Comparison of ENCODE assay signal across 8 cellular contexts in genomic region chr6:79078057-79078969, GRCh38. TPM values are rescaled to one million over a fixed set of nuclear protein-coding genes. Genes with fewer than 3 reads are reported as not detected.
DNase-seq lines count a peak whose midpoint lies in the region; ATAC-seq, FAIRE-seq and TF ChIP-seq lines count a peak whose summit lies in the region.

Gene PHIP, minus strand, starts transcription at chr6:79078254. Its CDS starts 186 bp downstream, at chr6:79078068.

- peak within 1 kb of the TSS; percentile 95 for H3K56ac ChIP-seq in H1 (replicated peaks; ENCODE audit: insufficient read length, low read depth, low read length)
- H3K56ac ChIP-seq in mesendoderm (ENCODE audit: low read length): peak within 1 kb of the TSS; percentile 100

- H2BK120ac ChIP-seq in H1 (replicated peaks; ENCODE audit: low read depth, low read length): peak within 1 kb of the TSS; percentile 89
- H2BK120ac ChIP-seq in mesendoderm (ENCODE audit: low read depth, low read length): peak within 1 kb of the TSS; percentile 98

- H4K5ac ChIP-seq in H1 (ENCODE audit: insufficient read length, low read depth, low read length) (peak within 1 kb of the TSS; percentile 99), mesendoderm (ENCODE audit: low read length) (no peak within 1 kb of the TSS)

- H3K23ac ChIP-seq in H1 (ENCODE audit: insufficient read length): no peak within 1 kb of the TSS
- peak within 1 kb of the TSS; percentile 51 for H3K23ac ChIP-seq in mesendoderm (ENCODE audit: low read length)

- H3K4me1 ChIP-seq in Caco-2 (no peaks in the 10 kb centered on the region; the same call in 1 of the 2 replicates), H1 (replicated peaks in 1 of 4; ENCODE audit: control insufficient read depth in 3 of 4, insufficient read depth in 4 of 4, low read length in 3 of 4) (peaks cover 0 to 12% (median 0%) of the 10 kb centered on the region in 4 experiments; a peak in 1 of 7 replicates), mesendoderm (ENCODE audit: control insufficient read depth, low read depth, low read length) (no peaks in the 10 kb centered on the region)

- CTCF ChIA-PET in Caco-2 (lab: Charles Lee): interaction anchor here (0.6 kb wide), 1 partner anchor 392 kb away, joined by 3 read pairs; no protein-coding TSS in a partner anchor
- CTCF ChIA-PET in H1 (lab: Charles Lee; ENCODE audit: partially characterized antibody): interaction anchor here (0.6 to 3.1 kb wide), 2 partner anchors 13 to 636 kb away, joined by 4 to 9 read pairs; no protein-coding TSS in a partner anchor

- H3K79me1 ChIP-seq in H1 (ENCODE audit: low read depth, low read length) (no peaks in the 10 kb centered on the region), mesendoderm (ENCODE audit: low read length) (no peaks in the 10 kb centered on the region)

- H3K4me2 ChIP-seq in H1 (ENCODE audit: insufficient read depth in 1 of 2, low read depth in 2 of 2, low read length in 2 of 2): peak within 1 kb of the TSS; percentile 80 to 95
- H3K4me2 ChIP-seq in mesendoderm (ENCODE audit: low read length): peak within 1 kb of the TSS; percentile 98

- peak within 1 kb of the TSS; percentile 97 for H4K91ac ChIP-seq in H1 (replicated peaks; ENCODE audit: insufficient read length, low read length)

- H3K27me3 ChIP-seq in Caco-2 (replicated peaks; ENCODE audit: control insufficient read depth, insufficient read depth, low read length) (no peaks in the 10 kb centered on the region), H1 (replicated peaks in 1 of 4; ENCODE audit: control insufficient read depth in 3 of 4, extremely low read depth in 1 of 4, insufficient read depth in 3 of 4, low read length in 3 of 4) (peaks cover 0 to 1% (median 0%) of the 10 kb centered on the region in 4 experiments; a peak in 1 of 7 replicates), mesendoderm (ENCODE audit: insufficient read depth, low read length, poor library complexity) (no peaks in the 10 kb centered on the region)

- H3K4ac ChIP-seq in H1 (replicated peaks; ENCODE audit: insufficient read length, low read depth, low read length) (peak within 1 kb of the TSS; percentile 91), mesendoderm (ENCODE audit: low read depth, low read length) (peak within 1 kb of the TSS; percentile 99)

- peak; percentile 84 to 89 for TF ChIP-seq POLR2A in H1 (IDR thresholded peaks at IDR 0.05; ENCODE audit: control extremely low read depth in 1 of 2, low read depth in 2 of 2, low read length in 2 of 2)

- 0 out of 2 replicates have a peak within 1 kb of the TSS, but pooled peaks have one; percentile 65 for H2AK5ac ChIP-seq in H1 (ENCODE audit: low read depth, low read length)
- H2AK5ac ChIP-seq in mesendoderm (ENCODE audit: low read length): no peak within 1 kb of the TSS

- H4K20me1 ChIP-seq in H1 (replicated peaks in 1 of 2; ENCODE audit: control insufficient read depth in 1 of 2, insufficient read depth in 2 of 2, low read length in 2 of 2): peaks cover 2 to 5% of the 10 kb centered on the region in 2 experiments

- peaks cover 7% of the 10 kb centered on the region for H3K4me1 Mint-ChIP-seq in Caco-2 (ENCODE audit: low read depth, unreplicated experiment)

- peak within 1 kb of the TSS; percentile 76; the same call in 1 of the 2 replicates for H2BK12ac ChIP-seq in H1 (ENCODE audit: low read depth, low read length)

- H3K23me2 ChIP-seq in H1 (ENCODE audit: low read depth, low read length): peaks cover 3% of the 10 kb centered on the region

- H3K14ac ChIP-seq in H1 (ENCODE audit: insufficient read length): peak within 1 kb of the TSS; percentile 99

- TF ChIP-seq CTCF in Caco-2 (IDR thresholded peaks at IDR 0.05; ENCODE audit: insufficient read depth in 1 of 2, low read depth in 1 of 2, low read length in 1 of 2, severe bottlenecking in 1 of 2, unreplicated experiment in 1 of 2) (no peak), H1 (IDR thresholded peaks at IDR 0.05; ENCODE audit: control extremely low read depth in 1 of 3, insufficient read depth in 1 of 3, low read depth in 1 of 3, low read length in 3 of 3) (no peak)

- intact Hi-C loops in Caco-2 (cut with micrococcal nuclease; ENCODE audit: unreplicated experiment): loop anchor here (1.0 kb wide), 3 partner anchors 74 to 385 kb away; partner anchors contain the start of gene HMGN3

- H3K27ac ChIP-seq in H1 (ENCODE audit: low read depth, low read length) (peak within 1 kb of the TSS; percentile 93), mesendoderm (ENCODE audit: low read depth, low read length) (peak within 1 kb of the TSS; percentile 97)

- peaks cover 4 to 35% of the 10 kb centered on the region in 2 experiments; a peak in 3 of 4 replicates for H3K79me2 ChIP-seq in H1 (ENCODE audit: control insufficient read depth in 1 of 2, insufficient read depth in 2 of 2, low read length in 2 of 2)
- H3K79me2 ChIP-seq in mesendoderm (ENCODE audit: control insufficient read depth, insufficient read depth, low read length): peaks cover 16% of the 10 kb centered on the region

- WGBS in H1 (ENCODE audit: extremely low coverage in 1 of 2, insufficient coverage in 1 of 2, insufficient read length in 1 of 2, insufficient replicate concordance in 2 of 2, low coverage in 1 of 2, low lambda C conversion rate in 2 of 2, missing lambda C conversion rate in 1 of 2), 2 experiments: 1% methylated on average over 45 of the region's 73 CpGs; no CpG with 5 or more reads in 1 of the 2 experiments
- no CpG with 5 or more reads among the region's 73 CpGs for WGBS in mesendoderm (ENCODE audit: extremely low coverage, insufficient coverage, low lambda C conversion rate)

- peak within 1 kb of the TSS; percentile 95 for H2BK15ac ChIP-seq in H1 (ENCODE audit: low read length)
- no peak within 1 kb of the TSS for H2BK15ac ChIP-seq in mesendoderm (replicated peaks; ENCODE audit: low read depth)

- FAIRE-seq in H1 (lab: Jason Lieb, UNC): no peak

- TF ChIP-seq RAD21 in H1 (IDR thresholded peaks at IDR 0.05 in 1 of 2, conservative IDR thresholded peaks at IDR 0.05 in 1 of 2; ENCODE audit: low read depth in 2 of 2, low read length in 2 of 2): no peak

- peak within 1 kb of the TSS; percentile 85 to 99 (median 94) for H3K9ac ChIP-seq in H1 (replicated peaks in 1 of 4; ENCODE audit: extremely low read depth in 1 of 4, low read depth in 3 of 4, low read length in 3 of 4)
- peak within 1 kb of the TSS; percentile 98 for H3K9ac ChIP-seq in mesendoderm (ENCODE audit: low read length)

- TF ChIP-seq EP300 in H1 (IDR thresholded peaks at IDR 0.05; ENCODE audit: borderline replicate concordance in 1 of 2, low read depth in 2 of 2, low read length in 2 of 2): peak in 1 of 2 experiments; percentile 47; a peak in 1 of 3 replicates

- H3K18ac ChIP-seq in H1 (ENCODE audit: extremely low read depth, low read length) (peak within 1 kb of the TSS; percentile 99), mesendoderm (ENCODE audit: low read length) (peak within 1 kb of the TSS; percentile 98)

- peak within 1 kb of the TSS; percentile 96 for H3K27ac Mint-ChIP-seq in Caco-2 (ENCODE audit: unreplicated experiment)

- no peaks in the 10 kb centered on the region for H3K27me3 Mint-ChIP-seq in Caco-2 (ENCODE audit: insufficient read depth, unreplicated experiment)

- peaks cover 22% of the 10 kb centered on the region for H3K36me3 Mint-ChIP-seq in Caco-2 (ENCODE audit: insufficient read depth, unreplicated experiment)

- H3K9me3 Mint-ChIP-seq in Caco-2 (ENCODE audit: unreplicated experiment): no peaks in the 10 kb centered on the region

- peak; percentile 94 for DNase-seq in Caco-2
- peak; percentile 77 to 99 (median 93) for DNase-seq in HUDEP-2 (lab: John Stamatoyannopoulos, UW; ENCODE audit: unreplicated experiment in 76 of 76)
- DNase-seq in NOMO-1 treated with dmso at 0.1 percent for 144 hours (lab: John Stamatoyannopoulos, UW; ENCODE audit: unreplicated experiment): peak; percentile 85
- DNase-seq in activated CD8-positive, alpha-beta memory T cell treated with anti-CD3 and anti-CD28 coated beads for 48 hours (ENCODE audit: low read depth in 2 of 3, low spot score in 2 of 3): peak; percentile 77 to 81 (median 80)
- peak; percentile 59 to 96 for DNase-seq in H1 (ENCODE audit: low read depth in 1 of 2, low spot score in 2 of 2)
- DNase-seq in mesendoderm: peak; percentile 97
- DNase-seq in stimulated activated CD8-positive, alpha-beta memory T cell treated with anti-CD3 and anti-CD28 coated beads, Interleukin-12 subunit alpha, Interleukin-12 subunit beta, amount 100 ng/mL, for 4 hours (ENCODE audit: low read depth): peak; percentile 83

- H2BK5ac ChIP-seq in H1 (ENCODE audit: low read depth, low read length): peak within 1 kb of the TSS; percentile 97
- peak within 1 kb of the TSS; percentile 91 for H2BK5ac ChIP-seq in mesendoderm (ENCODE audit: low read length)

- H3K36me3 ChIP-seq in Caco-2 (ENCODE audit: control insufficient read depth, insufficient read depth, low read length) (no peaks in the 10 kb centered on the region), H1 (ENCODE audit: control insufficient read depth in 2 of 4, insufficient read depth in 4 of 4, low read length in 3 of 4) (peaks cover 0 to 5% (median 0%) of the 10 kb centered on the region in 4 experiments; a peak in 1 of 8 replicates), mesendoderm (ENCODE audit: control insufficient read depth, insufficient read depth, low read length) (no peaks in the 10 kb centered on the region)

- BruUV-seq in Caco-2 (replicated peaks; lab: Mats Ljungman, UMichigan): TSS peak; percentile 82

- H3K4me3 ChIP-seq in Caco-2 (ENCODE audit: low read depth, low read length) (peak within 1 kb of the TSS; percentile 79), H1 (ENCODE audit: extremely low read depth in 1 of 4, insufficient read depth in 2 of 4, low read depth in 3 of 4, low read length in 4 of 4) (peak within 1 kb of the TSS; percentile 88 to 98 (median 94)), mesendoderm (ENCODE audit: low read length) (peak within 1 kb of the TSS; percentile 92)

- peak within 1 kb of the TSS; percentile 88 for H3K4me3 Mint-ChIP-seq in Caco-2 (ENCODE audit: unreplicated experiment)

- peak within 1 kb of the TSS; percentile 98 for H4K8ac ChIP-seq in H1 (ENCODE audit: extremely low read depth, insufficient read depth, low read length)
- H4K8ac ChIP-seq in mesendoderm (ENCODE audit: low read depth, low read length): peak within 1 kb of the TSS; percentile 97

- H2BK20ac ChIP-seq in H1 (ENCODE audit: low read length): no peak within 1 kb of the TSS

- ATAC-seq in GM21390 (IDR thresholded peaks at IDR 0.05; ENCODE audit: unreplicated experiment): peak; percentile 69

- peak within 1 kb of the TSS; percentile 98 for H2AFZ ChIP-seq in H1 (ENCODE audit: low read length)

- POLR2A ChIA-PET in Caco-2 (lab: Charles Lee): interaction anchor here (0.6 to 0.7 kb wide), 2 partner anchors 49 to 327 kb away, joined by 3 to 4 read pairs; no protein-coding TSS in a partner anchor
- POLR2A ChIA-PET in H1 (lab: Charles Lee; ENCODE audit: partially characterized antibody): interaction anchor here (0.7 to 4.0 kb wide), 17 partner anchors 9 to 162 kb away, joined by 3 to 20 read pairs (median 4); no protein-coding TSS in a partner anchor

- H3K9me3 ChIP-seq in Caco-2 (no peaks in the 10 kb centered on the region), H1 (ENCODE audit: insufficient read depth in 2 of 2, low read depth in 1 of 2, low read length in 1 of 2) (no peaks in the 10 kb centered on the region)

RNA-seq across cellular contexts. Expression of gene PHIP, which starts in this region (rescaled TPM):
- 31.2 and 32.6 TPM in 2 replicates for total RNA-seq in Caco-2 (2022)
- total RNA-seq in H1 (2021; fragmentation: NEBNext Ultra II Directional; extraction: Animal tissue kit (Norgen Biotek cat#: 25700)): 54.2 and 56.2 TPM in 2 replicates
- polyA plus RNA-seq in H1 (2011; rRNA removed): 5.1 and 7.3 TPM in 2 replicates
- 10.3 TPM for polyA plus RNA-seq in H1 (2011; cell fraction: cytosol; rRNA removed)
- 14.7 TPM for polyA plus RNA-seq in H1 (2011; cell fraction: nucleus; rRNA removed)
- 15.0 to 30.6 TPM (median 18.4 TPM) in 4 replicates for polyA plus RNA-seq in H1 (2012, experiment 1 of 2)
- polyA plus RNA-seq in H1 (2012, experiment 2 of 2): 1.6 TPM
- polyA plus RNA-seq in H1 (2013, experiment 1 of 2): 25.2 TPM
- 21.2 TPM for polyA plus RNA-seq in H1 (2013, experiment 2 of 2)
- 46.0 and 65.2 TPM in 2 replicates for polyA minus RNA-seq in H1 (2011; rRNA and poly(A)+ RNA removed)
- 33.5 TPM for polyA minus RNA-seq in H1 (2011; cell fraction: cytosol; rRNA and poly(A)+ RNA removed)
- polyA minus RNA-seq in H1 (2011; cell fraction: nucleus; rRNA and poly(A)+ RNA removed): 141 TPM
- 20.1 TPM for polyA plus RNA-seq in mesendoderm (2013, experiment 1 of 2)
- polyA plus RNA-seq in mesendoderm (2013, experiment 2 of 2): 20.0 TPM

Comparison
In these comparisons a context has a peak if more than half of its experiments do, and no peak if none do; other contexts are left out.
1. Peak in every context shown above with its lines: DNase-seq, ATAC-seq, H3K4me3 ChIP-seq and H3K27ac ChIP-seq.